1 cellular context compared by ENCODE assay signal in the genomic region with DNA sequence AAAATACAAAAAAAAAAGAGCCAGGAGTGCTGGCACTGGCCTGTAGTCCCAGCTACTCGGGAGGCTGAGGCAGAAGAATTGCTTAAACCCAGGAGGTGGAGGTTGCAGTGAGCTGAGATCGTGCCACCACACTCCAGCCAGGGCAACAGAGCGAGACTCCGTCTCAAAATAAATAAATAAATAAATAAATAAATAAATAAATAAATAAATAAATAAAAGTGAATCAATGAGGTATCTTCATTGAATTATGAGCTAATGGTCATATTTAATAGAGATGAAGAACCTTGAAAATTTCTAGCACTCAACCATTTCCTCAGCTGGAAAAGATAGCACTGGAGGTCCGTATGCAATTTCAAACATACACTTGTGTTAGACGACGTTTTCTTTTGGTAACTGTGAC.
TF ChIP-seq lines count a peak whose summit lies in the region.

No MANE protein-coding gene starts in this region.

TF ChIP-seq in HEK293, 187 proteins besides CTCF, POLR2A, EP300 and RAD21 (continued from another document):
- TF ChIP-seq REST (tag by site-specific recombination; IDR thresholded peaks at IDR 0.05) = 0 out of 2 replicates have a peak, but pooled peaks have one; percentile 43
- TF ChIP-seq ZNF18 (tag by site-specific recombination; IDR thresholded peaks at IDR 0.05) = 0 out of 2 replicates have a peak, but pooled peaks have one; percentile 25
- TF ChIP-seq ZNF654 (tag by site-specific recombination; IDR thresholded peaks at IDR 0.05; ENCODE audit: low read depth) = peak; percentile 37
- TF ChIP-seq GLI2 (tag by site-specific recombination; IDR thresholded peaks at IDR 0.05; ENCODE audit: borderline replicate concordance, low read depth) = peak; percentile 19; the same call in 1 of the 2 replicates
- peak; percentile 77 for TF ChIP-seq ZNF426 (tag by site-specific recombination; IDR thresholded peaks at IDR 0.05)
- TF ChIP-seq, protein P1, sequence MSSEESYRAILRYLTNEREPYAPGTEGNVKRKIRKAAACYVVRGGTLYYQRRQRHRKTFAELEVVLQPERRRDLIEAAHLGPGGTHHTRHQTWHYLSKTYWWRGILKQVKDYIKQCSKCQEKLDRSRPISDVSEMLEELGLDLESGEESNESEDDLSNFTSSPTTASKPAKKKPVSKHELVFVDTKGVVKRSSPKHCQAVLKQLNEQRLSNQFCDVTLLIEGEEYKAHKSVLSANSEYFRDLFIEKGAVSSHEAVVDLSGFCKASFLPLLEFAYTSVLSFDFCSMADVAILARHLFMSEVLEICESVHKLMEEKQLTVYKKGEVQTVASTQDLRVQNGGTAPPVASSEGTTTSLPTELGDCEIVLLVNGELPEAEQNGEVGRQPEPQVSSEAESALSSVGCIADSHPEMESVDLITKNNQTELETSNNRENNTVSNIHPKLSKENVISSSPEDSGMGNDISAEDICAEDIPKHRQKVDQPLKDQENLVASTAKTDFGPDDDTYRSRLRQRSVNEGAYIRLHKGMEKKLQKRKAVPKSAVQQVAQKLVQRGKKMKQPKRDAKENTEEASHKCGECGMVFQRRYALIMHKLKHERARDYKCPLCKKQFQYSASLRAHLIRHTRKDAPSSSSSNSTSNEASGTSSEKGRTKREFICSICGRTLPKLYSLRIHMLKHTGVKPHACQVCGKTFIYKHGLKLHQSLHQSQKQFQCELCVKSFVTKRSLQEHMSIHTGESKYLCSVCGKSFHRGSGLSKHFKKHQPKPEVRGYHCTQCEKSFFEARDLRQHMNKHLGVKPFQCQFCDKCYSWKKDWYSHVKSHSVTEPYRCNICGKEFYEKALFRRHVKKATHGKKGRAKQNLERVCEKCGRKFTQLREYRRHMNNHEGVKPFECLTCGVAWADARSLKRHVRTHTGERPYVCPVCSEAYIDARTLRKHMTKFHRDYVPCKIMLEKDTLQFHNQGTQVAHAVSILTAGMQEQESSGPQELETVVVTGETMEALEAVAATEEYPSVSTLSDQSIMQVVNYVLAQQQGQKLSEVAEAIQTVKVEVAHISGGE (tag by site-specific recombination; conservative IDR thresholded peaks at IDR 0.05; ENCODE audit: low read depth) = peak; percentile 47; the same call in 1 of the 2 replicates
- TF ChIP-seq ZNF394 (tag by site-specific recombination; IDR thresholded peaks at IDR 0.05; ENCODE audit: borderline replicate concordance) = peak; percentile 86
